1 cellular context compared by ENCODE assay signal in genomic region chr13:41973247-41973741, GRCh38.
TF ChIP-seq lines count a peak whose summit lies in the region.

No MANE protein-coding gene starts in this region.

TF ChIP-seq in HCT116, 20 proteins besides CTCF, POLR2A, EP300 and RAD21 (continued from another document):
- no peak for TF ChIP-seq TCF7L2 (IDR thresholded peaks at IDR 0.05; ENCODE audit: borderline replicate concordance, extremely low read depth, insufficient read depth, insufficient read length)
- TF ChIP-seq CBX3 (IDR thresholded peaks at IDR 0.05; ENCODE audit: low read depth), result no peak
- TF ChIP-seq POLR2AphosphoS5 (IDR thresholded peaks at IDR 0.05; ENCODE audit: low read depth, low read length), result no peak
- TF ChIP-seq ATF3 (IDR thresholded peaks at IDR 0.05), result no peak
- no peak for TF ChIP-seq ZNF274 (IDR thresholded peaks at IDR 0.05; ENCODE audit: low read depth, low read length)
- TF ChIP-seq FOSL1 (IDR thresholded peaks at IDR 0.05; ENCODE audit: low read depth), result no peak
- TF ChIP-seq SP1 (IDR thresholded peaks at IDR 0.05; ENCODE audit: low read depth), result no peak
- no peak for TF ChIP-seq CEBPB (IDR thresholded peaks at IDR 0.05; ENCODE audit: low read depth)
- TF ChIP-seq, protein P1, sequence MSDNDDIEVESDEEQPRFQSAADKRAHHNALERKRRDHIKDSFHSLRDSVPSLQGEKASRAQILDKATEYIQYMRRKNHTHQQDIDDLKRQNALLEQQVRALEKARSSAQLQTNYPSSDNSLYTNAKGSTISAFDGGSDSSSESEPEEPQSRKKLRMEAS (IDR thresholded peaks at IDR 0.05), result no peak
- TF ChIP-seq, protein P2, sequence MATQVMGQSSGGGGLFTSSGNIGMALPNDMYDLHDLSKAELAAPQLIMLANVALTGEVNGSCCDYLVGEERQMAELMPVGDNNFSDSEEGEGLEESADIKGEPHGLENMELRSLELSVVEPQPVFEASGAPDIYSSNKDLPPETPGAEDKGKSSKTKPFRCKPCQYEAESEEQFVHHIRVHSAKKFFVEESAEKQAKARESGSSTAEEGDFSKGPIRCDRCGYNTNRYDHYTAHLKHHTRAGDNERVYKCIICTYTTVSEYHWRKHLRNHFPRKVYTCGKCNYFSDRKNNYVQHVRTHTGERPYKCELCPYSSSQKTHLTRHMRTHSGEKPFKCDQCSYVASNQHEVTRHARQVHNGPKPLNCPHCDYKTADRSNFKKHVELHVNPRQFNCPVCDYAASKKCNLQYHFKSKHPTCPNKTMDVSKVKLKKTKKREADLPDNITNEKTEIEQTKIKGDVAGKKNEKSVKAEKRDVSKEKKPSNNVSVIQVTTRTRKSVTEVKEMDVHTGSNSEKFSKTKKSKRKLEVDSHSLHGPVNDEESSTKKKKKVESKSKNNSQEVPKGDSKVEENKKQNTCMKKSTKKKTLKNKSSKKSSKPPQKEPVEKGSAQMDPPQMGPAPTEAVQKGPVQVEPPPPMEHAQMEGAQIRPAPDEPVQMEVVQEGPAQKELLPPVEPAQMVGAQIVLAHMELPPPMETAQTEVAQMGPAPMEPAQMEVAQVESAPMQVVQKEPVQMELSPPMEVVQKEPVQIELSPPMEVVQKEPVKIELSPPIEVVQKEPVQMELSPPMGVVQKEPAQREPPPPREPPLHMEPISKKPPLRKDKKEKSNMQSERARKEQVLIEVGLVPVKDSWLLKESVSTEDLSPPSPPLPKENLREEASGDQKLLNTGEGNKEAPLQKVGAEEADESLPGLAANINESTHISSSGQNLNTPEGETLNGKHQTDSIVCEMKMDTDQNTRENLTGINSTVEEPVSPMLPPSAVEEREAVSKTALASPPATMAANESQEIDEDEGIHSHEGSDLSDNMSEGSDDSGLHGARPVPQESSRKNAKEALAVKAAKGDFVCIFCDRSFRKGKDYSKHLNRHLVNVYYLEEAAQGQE (IDR thresholded peaks at IDR 0.05; ENCODE audit: low read depth), result no peak
TF ChIP-seq in HCT116: peak in this region for 0.
